ENCODE assay signal across 15 cellular contexts in the genomic region with DNA sequence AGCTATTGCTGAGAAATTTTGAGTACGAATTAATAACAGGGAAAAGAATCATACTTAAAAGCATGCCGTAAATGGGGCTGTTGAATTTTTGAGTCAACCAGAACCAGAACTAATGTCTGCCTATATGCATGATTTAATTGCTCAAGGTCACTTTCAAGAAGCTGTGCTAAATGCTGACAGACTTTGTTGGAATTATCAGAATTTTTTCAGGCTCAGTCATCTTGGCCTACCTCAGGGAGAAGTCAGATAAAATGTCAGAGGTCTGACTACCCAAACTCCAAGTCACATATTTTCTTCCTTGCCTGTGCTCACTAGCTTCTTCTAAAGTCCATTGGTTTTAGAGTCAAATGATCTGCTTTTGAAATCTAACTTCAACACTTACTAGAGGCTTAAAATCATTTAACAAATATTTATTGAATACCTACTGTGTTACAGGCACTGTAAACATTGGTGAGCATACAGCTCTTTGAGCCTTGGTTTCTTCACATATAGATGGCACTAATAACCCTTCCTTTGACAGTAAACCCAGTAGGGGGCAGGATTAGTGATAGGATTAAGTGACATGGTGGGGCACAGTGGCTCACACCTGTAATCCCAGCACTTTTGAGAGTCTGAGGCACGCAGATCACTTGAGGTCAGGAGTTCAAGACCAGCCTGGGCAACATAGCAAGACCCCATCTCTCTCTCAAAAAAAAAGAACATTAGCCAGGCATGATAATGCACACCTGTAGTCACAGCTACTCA.
DNase-seq lines count a peak whose midpoint lies in the region; ATAC-seq, FAIRE-seq and TF ChIP-seq lines count a peak whose summit lies in the region.
"Had no signal": no experiment of that assay in that cellular context is flagged by ENCODE, and none has a peak within 500 bp of the region (broad histone marks: within the 10 kb centered on the region; RNA-seq: fewer than 3 reads in every experiment).

No MANE protein-coding gene starts in this region.

- peaks cover 24% of the 10 kb centered on the region for H3K4me1 ChIP-seq in Loucy (ENCODE audit: insufficient read depth, low read length, poor library complexity, severe bottlenecking)
- H3K4me1 ChIP-seq in mesodermal cell (ENCODE audit: control insufficient read depth, insufficient read depth, low read length, poor library complexity, severe bottlenecking), result peaks cover 14% of the 10 kb centered on the region
- H3K4me1 ChIP-seq: HAP-1 had no signal

- H3K27ac Mint-ChIP-seq in Calu3 (ENCODE audit: unreplicated experiment), result peak overlapping the region; percentile 35
- peak overlapping the region; percentile 1 for H3K27ac Mint-ChIP-seq in chondrocyte (ENCODE audit: unreplicated experiment)
- H3K27ac Mint-ChIP-seq: activated T-helper 17 cell treated with anti-CD3 and anti-CD28 coated beads, Interleukin-2, amount 50 U/mL, for 72 hours; stimulated activated naive CD8-positive, alpha-beta T cell treated with anti-CD3 and anti-CD28 coated beads, Interleukin-15, amount 100 ng/mL, for 72 hours had no signal

- 65 to 86% methylated on average over 2 of the region's 3 CpGs for WGBS in mesodermal cell (ENCODE audit: insufficient coverage in 2 of 2), 2 experiments

- DNase-seq in Calu3 (no peak), chondrocyte (ENCODE audit: low spot score) (no peak), OCI-M2 (lab: John Stamatoyannopoulos, UW; ENCODE audit: unreplicated experiment) (no peak), Kasumi-1 (lab: John Stamatoyannopoulos, UW) (no peak), GM19239 (ENCODE audit: insufficient read length, low spot score) (no peak)
- DNase-seq: activated CD4-positive, alpha-beta T cell treated with anti-CD3 and anti-CD28 coated beads for 48 hours; caudate nucleus; stimulated activated CD4-positive, alpha-beta T cell treated with anti-CD3 and anti-CD28 coated beads, Interleukin-4, amount 100 ng/mL, for 1 hour; stimulated activated naive CD8-positive, alpha-beta T cell treated with anti-CD3 and anti-CD28 coated beads, Interleukin-15, amount 100 ng/mL, for 72 hours had no signal

- H3K27me3 Mint-ChIP-seq in Calu3 (ENCODE audit: unreplicated experiment) (no peaks in the 10 kb centered on the region), chondrocyte (ENCODE audit: low read depth) (no peaks in the 10 kb centered on the region)

- no peak overlapping the region for H3K9ac ChIP-seq in Loucy (ENCODE audit: low read depth, low read length, poor library complexity, severe bottlenecking)

- no peaks in the 10 kb centered on the region for H3K79me2 ChIP-seq in Loucy (ENCODE audit: insufficient read depth, low read length)

- H3K36me3 ChIP-seq in Loucy (ENCODE audit: insufficient read depth, low read length) (no peaks in the 10 kb centered on the region), mesodermal cell (ENCODE audit: control insufficient read depth, insufficient read depth, low read length) (no peaks in the 10 kb centered on the region)
- H3K36me3 ChIP-seq: HAP-1 had no signal

- H2AFZ ChIP-seq in Loucy (ENCODE audit: low read length), result no peak overlapping the region

- no peaks in the 10 kb centered on the region for H3K9me2 ChIP-seq in Loucy (replicated peaks; ENCODE audit: low read depth, low read length)

- no peaks in the 10 kb centered on the region for H3K36me3 Mint-ChIP-seq in Calu3 (ENCODE audit: insufficient read depth, unreplicated experiment)
- no peaks in the 10 kb centered on the region for H3K36me3 Mint-ChIP-seq in chondrocyte (ENCODE audit: low read depth)

- no peak for FAIRE-seq in GM19239 (lab: Jason Lieb, UNC)

- H3K4me1 Mint-ChIP-seq in Calu3 (ENCODE audit: low read depth, unreplicated experiment), result peaks cover 40% of the 10 kb centered on the region
- H3K4me1 Mint-ChIP-seq in chondrocyte (ENCODE audit: low read depth), result peaks cover 22% of the 10 kb centered on the region
- H3K4me1 Mint-ChIP-seq: activated T-helper 17 cell treated with anti-CD3 and anti-CD28 coated beads, Interleukin-2, amount 50 U/mL, for 72 hours had no signal

- intact Hi-C loops in Calu3 (cut with micrococcal nuclease; ENCODE audit: unreplicated experiment), result no loop called here

- H3K9me3 Mint-ChIP-seq in Calu3 (ENCODE audit: low read depth, unreplicated experiment) (peaks cover 2% of the 10 kb centered on the region), chondrocyte (ENCODE audit: low read depth) (no peaks in the 10 kb centered on the region)
- H3K9me3 Mint-ChIP-seq: activated T-helper 17 cell treated with anti-CD3 and anti-CD28 coated beads, Interleukin-2, amount 50 U/mL, for 72 hours; stimulated activated naive CD8-positive, alpha-beta T cell treated with anti-CD3 and anti-CD28 coated beads, Interleukin-15, amount 100 ng/mL, for 72 hours had no signal

- H3K9me3 ChIP-seq in Loucy (ENCODE audit: insufficient read depth, low read depth, low read length) (no peaks in the 10 kb centered on the region), mesodermal cell (ENCODE audit: control insufficient read depth, low read length) (peaks cover 4% of the 10 kb centered on the region)
- H3K9me3 ChIP-seq: HAP-1 had no signal

- peaks cover 22% of the 10 kb centered on the region for H3K27me3 ChIP-seq in Loucy (ENCODE audit: insufficient read depth, low read length, poor library complexity, severe bottlenecking)

- TF ChIP-seq CTCF in Calu3 (IDR thresholded peaks at IDR 0.05; ENCODE audit: unreplicated experiment) (no peak), Loucy (conservative IDR thresholded peaks at IDR 0.05; ENCODE audit: low read length) (peak; percentile 35; the same call in 1 of the 2 replicates), chondrocyte (IDR thresholded peaks at IDR 0.05) (peak; percentile 11)

- no peak overlapping the region for H3K4me3 ChIP-seq in Loucy (ENCODE audit: low read length, poor library complexity, severe bottlenecking)
- no peak overlapping the region for H3K4me3 ChIP-seq in mesodermal cell (ENCODE audit: extremely low read depth, insufficient read depth, low read length, poor library complexity, severe bottlenecking)
- H3K4me3 ChIP-seq: HAP-1, SK-N-MC had no signal

- no peak for ATAC-seq in HG03039 (IDR thresholded peaks at IDR 0.05; ENCODE audit: unreplicated experiment)
- ATAC-seq: activated T-helper 17 cell treated with anti-CD3 and anti-CD28 coated beads, Interleukin-2, amount 50 U/mL, for 72 hours; stimulated activated naive CD8-positive, alpha-beta T cell treated with anti-CD3 and anti-CD28 coated beads, Interleukin-15, amount 100 ng/mL, for 72 hours had no signal

- CTCF ChIA-PET in Calu3 (lab: Charles Lee), result interaction anchor here (0.8 to 1.2 kb wide), 4 partner anchors 11 to 98 kb away, joined by 3 read pairs; no protein-coding TSS in a partner anchor

- no peaks in the 10 kb centered on the region for H3F3A ChIP-seq in Loucy (ENCODE audit: low read depth)

- H4K20me1 ChIP-seq in Loucy (ENCODE audit: insufficient read depth, low read length, poor library complexity, severe bottlenecking), result no peaks in the 10 kb centered on the region

- H3K4me3 Mint-ChIP-seq in Calu3 (ENCODE audit: low read depth, unreplicated experiment) (no peak overlapping the region), chondrocyte (ENCODE audit: unreplicated experiment) (no peak overlapping the region)
- H3K4me3 Mint-ChIP-seq: activated T-helper 17 cell treated with anti-CD3 and anti-CD28 coated beads, Interleukin-2, amount 50 U/mL, for 72 hours; stimulated activated naive CD8-positive, alpha-beta T cell treated with anti-CD3 and anti-CD28 coated beads, Interleukin-15, amount 100 ng/mL, for 72 hours had no signal

- H3K27ac ChIP-seq in mesodermal cell (ENCODE audit: low read depth, low read length, severe bottlenecking), result peak overlapping the region; percentile 71
- H3K27ac ChIP-seq: SK-N-MC had no signal

- H3K4me2 ChIP-seq in Loucy (ENCODE audit: low read depth, low read length, poor library complexity, severe bottlenecking), result no peak overlapping the region

- no TSS peak for BruUV-seq in Calu3 (replicated peaks; lab: Mats Ljungman, UMichigan)
